In genomic region chr6:2768125-2768524, GRCh38 we compare ENCODE assay signal across 2 cellular contexts.
TF ChIP-seq lines count a peak whose summit lies in the region.

No MANE protein-coding gene starts in this region.

TF ChIP-seq in SK-N-SH, 30 proteins besides CTCF, POLR2A, EP300 and RAD21 (continued from another document):
- no peak for TF ChIP-seq REST (IDR thresholded peaks at IDR 0.05; ENCODE audit: low read depth, low read length)
- TF ChIP-seq JUND (IDR thresholded peaks at IDR 0.05): no peak
- no peak for TF ChIP-seq ELF1 (IDR thresholded peaks at IDR 0.05)
- no peak for TF ChIP-seq USF1 (IDR thresholded peaks at IDR 0.05; ENCODE audit: borderline replicate concordance, low read depth)
- TF ChIP-seq FOSL2 (IDR thresholded peaks at IDR 0.05; ENCODE audit: borderline replicate concordance, low read depth): no peak
- TF ChIP-seq FOXJ3 (CRISPR knock-in tag; IDR thresholded peaks at IDR 0.05): no peak
- TF ChIP-seq RCOR1 (IDR thresholded peaks at IDR 0.05; ENCODE audit: low read length): no peak
- no peak for TF ChIP-seq EZH2phosphoT487 (IDR thresholded peaks at IDR 0.05; ENCODE audit: borderline replicate concordance, low read depth)
TF ChIP-seq in SK-N-SH: peak in this region for 0.

TF ChIP-seq in SK-N-SH treated with all-trans-retinoic acid at 6 μM for 48 hours, 23 proteins besides CTCF, POLR2A, EP300 and RAD21 (continued from another document):
- TF ChIP-seq TOX (CRISPR knock-in tag; IDR thresholded peaks at IDR 0.05; ENCODE audit: borderline replicate concordance) (no peak), ISL1 (CRISPR knock-in tag; IDR thresholded peaks at IDR 0.05) (no peak), SNAI2 (CRISPR knock-in tag; IDR thresholded peaks at IDR 0.05) (no peak), ZNF70 (CRISPR knock-in tag; IDR thresholded peaks at IDR 0.05) (no peak)
